In genomic region chr17:44779211-44780025, GRCh38 we compare ENCODE assay signal across 8 cellular contexts. TPM values are rescaled to one million over a fixed set of nuclear protein-coding genes. Genes with fewer than 3 reads are reported as not detected.
DNase-seq lines count a peak whose midpoint lies in the region; ATAC-seq and TF ChIP-seq lines count a peak whose summit lies in the region.

No MANE protein-coding gene starts in this region.

- no peak overlapping the region for H3K27ac ChIP-seq in endodermal cell (ENCODE audit: low read depth, low read length)

- DNase-seq in C1 segment of cervical spinal cord (lab: John Stamatoyannopoulos, UW) (peak in 13 of 14 donors; percentile 21 to 76 (median 59)), NOMO-1 treated with DMSO at 0.1 percent for 48 hours (lab: John Stamatoyannopoulos, UW; ENCODE audit: unreplicated experiment) (peak; percentile 65), endodermal cell (peak; percentile 96), midbrain (lab: John Stamatoyannopoulos, UW) (peak; percentile 74)
- peak; percentile 92 for DNase-seq in activated CD8-positive, alpha-beta memory T cell treated with anti-CD3 and anti-CD28 coated beads, Interleukin-2, amount 50 U/mL, for 48 hours
- DNase-seq in stimulated activated CD8-positive, alpha-beta memory T cell treated with anti-CD3 and anti-CD28 coated beads, Interleukin-15, amount 100 ng/mL, for 4 hours (ENCODE audit: low read depth in 2 of 2), result peak; percentile 60 to 71

- H3K9me3 Mint-ChIP-seq in endodermal cell, result no peaks in the 10 kb centered on the region

- H3K27me3 Mint-ChIP-seq in endodermal cell (ENCODE audit: insufficient read depth), result peaks cover 32% of the 10 kb centered on the region

- H3K27me3 ChIP-seq in endodermal cell (ENCODE audit: control insufficient read depth, insufficient read depth, low read length, poor library complexity, severe bottlenecking), result peaks cover 16% of the 10 kb centered on the region

- ATAC-seq in HG03354 (IDR thresholded peaks at IDR 0.05; ENCODE audit: poor library complexity, severe bottlenecking, unreplicated experiment) (peak; percentile 35), GM18868 (IDR thresholded peaks at IDR 0.05; ENCODE audit: unreplicated experiment) (no peak)

- no peaks in the 10 kb centered on the region for H3K36me3 Mint-ChIP-seq in endodermal cell (ENCODE audit: low read depth)

- H3K9ac ChIP-seq in endodermal cell (ENCODE audit: extremely low read depth, low read length, poor library complexity, severe bottlenecking), result peak overlapping the region; percentile 15

- H3K9me3 ChIP-seq in endodermal cell (ENCODE audit: control insufficient read depth, low read length), result no peaks in the 10 kb centered on the region

- peak; percentile 93 for TF ChIP-seq CTCF in endodermal cell (conservative IDR thresholded peaks at IDR 0.05)

- H3K4me3 Mint-ChIP-seq in endodermal cell, result peak overlapping the region; percentile 51

- H3K4me3 ChIP-seq in endodermal cell (ENCODE audit: low read length), result peak overlapping the region; percentile 69

- peak overlapping the region; percentile 61 for H3K27ac Mint-ChIP-seq in endodermal cell

- H3K36me3 ChIP-seq in endodermal cell (ENCODE audit: control insufficient read depth, insufficient read depth, low read length), result no peaks in the 10 kb centered on the region

- H3K4me1 ChIP-seq in endodermal cell (ENCODE audit: control insufficient read depth, insufficient read depth, low read length), result peaks cover 4% of the 10 kb centered on the region

- 39 to 52% methylated on average over 11 to 36 of the region's 36 CpGs for WGBS in endodermal cell (ENCODE audit: insufficient coverage in 1 of 2, insufficient read length in 1 of 2), 2 experiments

- H3K4me1 Mint-ChIP-seq in endodermal cell, result peaks cover 8% of the 10 kb centered on the region

RNA-seq across cellular contexts. Expression of gene ADAM11, which starts 20.6 kb away (rescaled TPM):
- 1 to 10 TPM; 1.9 to 3.5 TPM for total RNA-seq in endodermal cell
- 3.9 TPM for polyA plus RNA-seq in endodermal cell (2013, experiment 1 of 2)
- 3.6 TPM for polyA plus RNA-seq in endodermal cell (2013, experiment 2 of 2)

RNA-seq across cellular contexts. Expression of gene GJC1, which starts 50.7 kb away (rescaled TPM):
- total RNA-seq in endodermal cell, result 100 to 1,000 TPM in 1 of 2 donors, 10 to 100 TPM in 1; 81.9 to 108 TPM
- polyA plus RNA-seq in endodermal cell (2013, experiment 1 of 2), result 55.9 TPM
- polyA plus RNA-seq in endodermal cell (2013, experiment 2 of 2), result 55.1 TPM
